In the genomic region with DNA sequence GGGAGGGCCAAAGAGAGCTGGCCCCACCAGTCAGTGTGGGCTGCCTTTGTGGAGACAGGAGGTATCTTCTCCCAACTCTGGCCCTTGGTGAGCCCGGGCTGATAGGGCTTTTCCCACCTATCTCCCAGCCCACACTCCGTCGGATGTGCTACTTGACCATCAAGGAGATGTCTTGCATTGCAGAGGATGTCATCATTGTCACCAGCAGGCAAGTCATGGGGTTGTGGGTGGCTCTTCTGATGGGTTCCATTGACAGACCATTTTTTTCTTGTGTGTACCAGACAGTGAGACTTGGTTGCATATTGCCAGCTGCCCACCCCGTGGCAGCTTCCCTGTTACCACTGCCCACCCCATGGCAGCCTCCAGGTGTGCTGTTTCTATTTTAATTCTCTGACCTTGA, we compare ENCODE assay signal across 11 cellular contexts.
"Had no signal": no experiment of that assay in that cellular context is flagged by ENCODE, and none has a peak within 500 bp of the region (broad histone marks: within the 10 kb centered on the region; RNA-seq: fewer than 3 reads in every experiment).

No MANE protein-coding gene starts in this region.

- H3K9me3 ChIP-seq: neutrophil, transverse colon had no signal

- H3K27me3 Mint-ChIP-seq: activated CD4-positive, alpha-beta T cell treated with anti-CD3 and anti-CD28 coated beads, Interleukin-2, amount 10 ng/mL, durations not matched to agents 7 days and 5 days; activated naive CD8-positive, alpha-beta T cell treated with anti-CD3 and anti-CD28 coated beads, Interleukin-2, amount 10 ng/mL, durations not matched to agents 7 days and 5 days; naive B cell; stimulated activated memory B cell treated with anti-CD40 and anti-IgM and Interleukin-4, amounts not matched to agents 10 μg/mL and 1 μg/mL and 100 μg/mL, for 72 hours had no signal

- H3K9me3 Mint-ChIP-seq: activated CD4-positive, alpha-beta T cell treated with anti-CD3 and anti-CD28 coated beads, Interleukin-2, amount 10 ng/mL, durations not matched to agents 7 days and 5 days; activated naive CD8-positive, alpha-beta T cell treated with anti-CD3 and anti-CD28 coated beads, Interleukin-2, amount 10 ng/mL, durations not matched to agents 7 days and 5 days; naive B cell; stimulated activated memory B cell treated with anti-CD40 and anti-IgM and Interleukin-4, amounts not matched to agents 10 μg/mL and 1 μg/mL and 100 μg/mL, for 72 hours; T-helper 2 cell treated with Interferon-gamma antibody and Interleukin-4, amounts not matched to agents 5 μg/mL and 100 μg/mL, for 36 hours had no signal

- FAIRE-seq: keratinocyte had no signal

- H3K4me3 Mint-ChIP-seq: activated CD4-positive, alpha-beta T cell treated with anti-CD3 and anti-CD28 coated beads, Interleukin-2, amount 10 ng/mL, durations not matched to agents 7 days and 5 days; activated naive CD8-positive, alpha-beta T cell treated with anti-CD3 and anti-CD28 coated beads, Interleukin-2, amount 10 ng/mL, durations not matched to agents 7 days and 5 days; stimulated activated memory B cell treated with anti-CD40 and anti-IgM and Interleukin-4, amounts not matched to agents 10 μg/mL and 1 μg/mL and 100 μg/mL, for 72 hours; T-helper 2 cell treated with Interferon-gamma antibody and Interleukin-4, amounts not matched to agents 5 μg/mL and 100 μg/mL, for 36 hours had no signal

- H3K4me3 ChIP-seq: transverse colon had no signal

- DNase-seq: activated CD4-positive, alpha-beta T cell treated with anti-CD3 and anti-CD28 coated beads, Interleukin-2, amount 10 ng/mL, durations not matched to agents 7 days and 5 days; activated gamma-delta T cell; activated naive CD8-positive, alpha-beta T cell treated with anti-CD3 and anti-CD28 coated beads, Interleukin-2, amount 10 ng/mL, durations not matched to agents 7 days and 5 days; naive B cell; stimulated activated CD4-positive, alpha-beta T cell treated with anti-CD3 and anti-CD28 coated beads, Interleukin-2, amount 100 ng/mL, for 48 hours; transverse colon had no signal

- ATAC-seq: left lobe of liver; stimulated activated memory B cell treated with anti-CD40 and anti-IgM and Interleukin-4, amounts not matched to agents 10 μg/mL and 1 μg/mL and 100 μg/mL, for 72 hours had no signal

- H3K27me3 ChIP-seq: neutrophil, transverse colon had no signal

- H3K27ac Mint-ChIP-seq: activated CD4-positive, alpha-beta T cell treated with anti-CD3 and anti-CD28 coated beads, Interleukin-2, amount 10 ng/mL, durations not matched to agents 7 days and 5 days; activated naive CD8-positive, alpha-beta T cell treated with anti-CD3 and anti-CD28 coated beads, Interleukin-2, amount 10 ng/mL, durations not matched to agents 7 days and 5 days; naive B cell; stimulated activated memory B cell treated with anti-CD40 and anti-IgM and Interleukin-4, amounts not matched to agents 10 μg/mL and 1 μg/mL and 100 μg/mL, for 72 hours; T-helper 2 cell treated with Interferon-gamma antibody and Interleukin-4, amounts not matched to agents 5 μg/mL and 100 μg/mL, for 36 hours had no signal

- H3K27ac ChIP-seq: neutrophil, transverse colon had no signal
